ENCODE assay signal across 8 cellular contexts in the genomic region with DNA sequence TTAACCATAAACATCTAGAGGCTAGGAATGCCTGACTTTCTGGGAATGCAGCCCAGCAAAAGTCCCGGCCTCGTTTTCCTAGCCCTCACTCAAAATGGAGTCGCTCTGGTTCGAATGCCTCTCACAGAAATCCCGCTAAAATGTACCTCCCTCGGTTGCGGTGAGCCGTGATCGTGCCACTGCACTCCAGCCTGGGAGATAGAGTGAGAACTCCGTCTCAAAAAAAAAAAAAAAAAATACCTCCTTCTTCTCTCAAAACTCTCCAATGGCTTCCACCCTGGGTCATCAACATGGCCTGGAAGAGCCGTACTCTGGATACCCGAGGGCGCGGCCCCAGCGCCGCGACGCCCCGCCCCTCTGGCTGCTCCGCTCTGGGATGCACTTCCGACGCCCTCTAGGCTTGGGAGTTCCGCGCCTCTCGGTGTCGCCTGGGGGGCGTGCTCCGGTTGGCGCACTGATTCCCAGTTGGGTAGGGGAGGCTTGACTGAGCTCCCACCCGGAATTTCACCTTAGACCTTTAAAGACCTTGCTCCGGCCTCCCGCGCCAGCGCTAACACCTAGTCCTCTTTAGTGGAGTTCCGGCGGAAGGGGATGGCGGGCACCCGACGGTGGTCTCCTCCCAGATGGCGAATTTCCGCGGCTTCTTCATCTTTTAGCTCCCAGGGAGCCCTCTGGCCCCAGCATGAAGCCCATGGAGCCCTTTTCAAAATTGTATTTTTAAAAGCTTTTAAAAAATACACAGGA. TPM values are rescaled to one million over a fixed set of nuclear protein-coding genes. Genes with fewer than 3 reads are reported as not detected.
A peak's percentile ranks its signal among the peaks of the same experiment; 100 is the strongest.
DNase-seq lines count a peak whose midpoint lies in the region; ATAC-seq, FAIRE-seq and TF ChIP-seq lines count a peak whose summit lies in the region.

No MANE protein-coding gene starts in this region.

- DNase-seq in DMS53 (lab: John Stamatoyannopoulos, UW) (peak; percentile 92), SK-N-MC (ENCODE audit: low read depth, low spot score) (no peak), astrocyte (ENCODE audit: low read depth) (peak; percentile 21), mesenteric fat pad (ENCODE audit: low spot score) (no peak)
- peak; percentile 59 for DNase-seq in stimulated activated CD4-positive, alpha-beta T cell treated with anti-CD3 and anti-CD28 coated beads, Interleukin-12 subunit alpha, Interleukin-12 subunit beta, amount 100 ng/mL, for 4 hours

- peak overlapping the region; percentile 37 for H3K9ac ChIP-seq in HUES6 (ENCODE audit: low read length)
- no peak overlapping the region for H3K9ac ChIP-seq in SK-N-MC (ENCODE audit: insufficient read length)
- H3K9ac ChIP-seq in astrocyte (ENCODE audit: low read length) = peak overlapping the region; percentile 58
- peak overlapping the region; percentile 81; the same call in 1 of the 2 replicates for H3K9ac ChIP-seq in iPS-20b (ENCODE audit: low read depth, low read length)

- H4K20me1 ChIP-seq in astrocyte (ENCODE audit: insufficient read depth, low read length) = no peaks in the 10 kb centered on the region

- ATAC-seq in HG03439 (IDR thresholded peaks at IDR 0.05; ENCODE audit: unreplicated experiment) = no peak

- no peak for TF ChIP-seq CTCF in astrocyte (IDR thresholded peaks at IDR 0.05; ENCODE audit: insufficient read depth, low read depth, low read length)

- peaks cover 4% of the 10 kb centered on the region for H3K79me2 ChIP-seq in astrocyte (ENCODE audit: insufficient read depth, low read length)

- no peaks in the 10 kb centered on the region for H3K27me3 Mint-ChIP-seq in astrocyte (ENCODE audit: low read depth, unreplicated experiment)

- no peaks in the 10 kb centered on the region for H3K27me3 ChIP-seq in HUES6 (ENCODE audit: control insufficient read depth, insufficient read depth, low read length)
- H3K27me3 ChIP-seq in astrocyte (ENCODE audit: insufficient read depth, low read length) = no peaks in the 10 kb centered on the region
- H3K27me3 ChIP-seq in iPS-20b (ENCODE audit: insufficient read depth, low read length) = no peaks in the 10 kb centered on the region

- peak overlapping the region; percentile 82 for H3K4me2 ChIP-seq in astrocyte (ENCODE audit: low read length)

- H3K36me3 ChIP-seq in HUES6 (ENCODE audit: control insufficient read depth, insufficient read depth, low read length) = peaks cover 11% of the 10 kb centered on the region
- peaks cover 3% of the 10 kb centered on the region for H3K36me3 ChIP-seq in SK-N-MC (ENCODE audit: insufficient read depth, low read length)
- peaks cover 5% of the 10 kb centered on the region for H3K36me3 ChIP-seq in astrocyte (ENCODE audit: insufficient read depth, low read length)
- peaks cover 13% of the 10 kb centered on the region for H3K36me3 ChIP-seq in iPS-20b (ENCODE audit: insufficient read depth, low read depth, low read length)

- H3K4me3 Mint-ChIP-seq in astrocyte (ENCODE audit: unreplicated experiment) = peak overlapping the region; percentile 81

- no peak overlapping the region for H3K27ac Mint-ChIP-seq in astrocyte (ENCODE audit: unreplicated experiment)

- FAIRE-seq in astrocyte (lab: Jason Lieb, UNC) = no peak

- H3K4me3 ChIP-seq in HUES6 (ENCODE audit: low read depth, low read length) = peak overlapping the region; percentile 61
- peak overlapping the region; percentile 72 for H3K4me3 ChIP-seq in SK-N-MC
- H3K4me3 ChIP-seq in astrocyte (ENCODE audit: insufficient read depth, low read depth, low read length) = peak overlapping the region; percentile 72
- H3K4me3 ChIP-seq in iPS-20b (ENCODE audit: low read length) = peak overlapping the region; percentile 80

- peak overlapping the region; percentile 91 for H2AFZ ChIP-seq in astrocyte (ENCODE audit: low read depth, low read length)

- H3K27ac ChIP-seq in HUES6 (ENCODE audit: low read depth, low read length) = peak overlapping the region; percentile 7
- no peak overlapping the region for H3K27ac ChIP-seq in SK-N-MC
- no peak overlapping the region for H3K27ac ChIP-seq in astrocyte (ENCODE audit: low read depth, low read length)
- H3K27ac ChIP-seq in iPS-20b (ENCODE audit: low read length) = peak overlapping the region; percentile 55

- H3K4me1 ChIP-seq in HUES6 (ENCODE audit: control insufficient read depth, insufficient read depth, low read length) = 0 out of 2 replicates have a peak, but pooled peaks cover 3% of the 10 kb centered on the region
- H3K4me1 ChIP-seq in astrocyte (ENCODE audit: insufficient read depth, low read length) = peaks cover 3% of the 10 kb centered on the region
- H3K4me1 ChIP-seq in iPS-20b (ENCODE audit: insufficient read depth, low read length) = 0 out of 2 replicates have a peak, but pooled peaks cover 3% of the 10 kb centered on the region

- H3K4me1 Mint-ChIP-seq in astrocyte (ENCODE audit: low read depth, unreplicated experiment) = no peaks in the 10 kb centered on the region

- H3K36me3 Mint-ChIP-seq in astrocyte (ENCODE audit: low read depth, unreplicated experiment) = peaks cover 9% of the 10 kb centered on the region

- H3K9me3 ChIP-seq in HUES6 (ENCODE audit: control insufficient read depth, insufficient read depth, low read depth, low read length) (no peaks in the 10 kb centered on the region), SK-N-MC (ENCODE audit: low read depth, low read length) (no peaks in the 10 kb centered on the region), astrocyte (ENCODE audit: insufficient read depth, low read depth, low read length) (no peaks in the 10 kb centered on the region), iPS-20b (ENCODE audit: insufficient read depth, low read depth, low read length) (no peaks in the 10 kb centered on the region)

- no peaks in the 10 kb centered on the region for H3K9me3 Mint-ChIP-seq in astrocyte (ENCODE audit: unreplicated experiment)

RNA-seq across cellular contexts. Expression of a gene that starts 12.3 kb away (rescaled TPM):
- 46.2 and 49.4 TPM in 2 replicates for total RNA-seq in astrocyte
- total RNA-seq in mesenteric fat pad = 52.6 TPM

RNA-seq across cellular contexts. Expression of a gene that starts 46.3 kb away (rescaled TPM):
- total RNA-seq in astrocyte (17.1 and 17.3 TPM in 2 replicates), mesenteric fat pad (12.0 TPM)

RNA-seq across cellular contexts. Expression of a gene that starts 50.3 kb away (rescaled TPM):
- not detected in 2 replicates for total RNA-seq in astrocyte
- not detected for total RNA-seq in mesenteric fat pad

Comparison
In these comparisons a context has a peak if more than half of its experiments do, and no peak if none do; other contexts are left out.
1. DNase-seq: peak in DMS53 (single experiment), astrocyte (single experiment) and stimulated activated CD4-positive, alpha-beta T cell treated with anti-CD3 and anti-CD28 coated beads, Interleukin-12 subunit alpha, Interleukin-12 subunit beta, amount 100 ng/mL, for 4 hours (single experiment); none in SK-N-MC (single experiment) and mesenteric fat pad (single experiment).
2. H3K27ac ChIP-seq: peak in HUES6 (single experiment) and iPS-20b (single experiment); none in SK-N-MC (single experiment) and astrocyte (single experiment).
3. Peak in every context shown above with its lines, with median percentiles within 50 percentile points of each other: H3K4me3 ChIP-seq.